Comparison of ENCODE assay signal across 30 cellular contexts in the genomic region with DNA sequence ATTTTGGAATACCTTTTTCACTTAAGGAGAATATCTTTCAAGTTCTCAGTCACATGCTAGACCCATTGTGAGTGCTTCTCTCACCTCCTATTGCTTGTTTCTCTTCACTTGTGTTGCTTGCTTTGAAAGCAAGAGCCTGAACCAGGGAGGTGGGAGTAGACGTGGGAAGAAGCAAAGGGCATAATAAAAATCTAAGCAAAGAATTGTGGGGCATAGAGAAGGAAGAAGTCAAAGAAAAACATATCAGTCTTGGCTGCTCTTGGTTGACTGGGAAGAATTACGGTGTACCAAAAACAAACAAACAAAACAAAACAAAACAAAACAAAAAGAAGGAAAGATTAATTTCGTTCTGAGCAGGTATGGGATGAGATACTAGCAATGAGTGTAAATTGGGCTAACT.
"Had no signal": no experiment of that assay in that cellular context is flagged by ENCODE, and none has a peak within 500 bp of the region (broad histone marks: within the 10 kb centered on the region; RNA-seq: fewer than 3 reads in every experiment).

No MANE protein-coding gene starts in this region.

- H3K27ac ChIP-seq: Peyer's patch, SJSA1 had no signal

- ATAC-seq: PC-3 had no signal

- H3K4me1 ChIP-seq: Peyer's patch had no signal

- H3K4me3 ChIP-seq: MG63, Peyer's patch, SJSA1 had no signal

- H3K27me3 ChIP-seq: MG63, Peyer's patch, SJSA1 had no signal

- DNase-seq: Kasumi-1, MG63, NCI-H1048, NCI-H1092 treated with DMSO at 0.1 percent for 48 hours, NCI-H1105 treated with DMSO at 0.1 percent for 48 hours, NCI-H1417, NCI-H1436, NCI-H146, NCI-H1694, NCI-H187, NCI-H1930, NCI-H2029 treated with DMSO at 0.1 percent for 48 hours, NCI-H2081 treated with DMSO at 0.1 percent for 48 hours, NCI-H2107, NCI-H2171, NCI-H226, NCI-H446 treated with DMSO at 0.1 percent for 48 hours, NCI-H510A, NCI-H524, NCI-H69, NCI-H748 treated with DMSO at 0.1 percent for 48 hours, NCI-H82, PC-3, Peyer's patch, Right ventricle myocardium superior, RPMI8226, SHP77 treated with DMSO at 0.1 percent for 48 hours, SK-N-SH, SW 1271 had no signal

- H3K9me3 ChIP-seq: MG63, Peyer's patch, SJSA1, SK-N-SH had no signal

- H3K36me3 ChIP-seq: MG63, Peyer's patch, SJSA1 had no signal
